In the genomic region with DNA sequence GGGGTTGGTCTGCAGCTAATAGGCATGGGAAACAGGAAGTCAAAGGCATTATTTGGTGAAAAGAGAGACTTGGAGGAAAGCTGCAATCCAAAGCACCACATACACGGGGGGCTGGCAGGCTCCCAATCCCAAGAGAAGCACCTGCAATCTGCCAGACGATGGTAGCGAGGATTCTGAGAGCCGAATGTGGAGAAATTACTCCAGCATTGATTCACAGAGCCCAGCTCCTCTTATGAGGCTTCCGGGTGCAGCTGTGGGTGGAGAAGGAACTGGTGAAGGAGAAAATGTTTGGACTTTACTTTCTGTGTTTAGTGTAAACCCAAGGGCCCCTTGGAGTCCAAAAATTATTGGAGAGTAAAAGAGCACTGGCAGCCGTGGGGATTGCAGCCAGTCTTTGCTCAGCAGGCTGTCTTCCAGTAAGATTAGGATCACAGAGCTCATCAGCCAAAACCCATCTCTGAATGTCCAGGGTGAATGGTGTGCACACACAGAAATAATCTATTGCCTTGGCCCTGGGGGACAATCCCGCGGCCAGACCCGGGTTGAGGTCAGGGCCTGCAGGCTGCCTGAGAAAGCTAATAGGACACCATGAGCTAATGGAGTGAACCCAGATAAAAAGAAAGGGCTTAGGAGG, we compare ENCODE assay signal across 20 cellular contexts.
DNase-seq lines count a peak whose midpoint lies in the region; ATAC-seq and TF ChIP-seq lines count a peak whose summit lies in the region.
"Had no signal": no experiment of that assay in that cellular context is flagged by ENCODE, and none has a peak within 500 bp of the region (broad histone marks: within the 10 kb centered on the region; RNA-seq: fewer than 3 reads in every experiment).

No MANE protein-coding gene starts in this region.

- intact Hi-C loops in left ventricle myocardium inferior (cut with micrococcal nuclease): no loop called here
- intact Hi-C loops in sciatic nerve (cut with DNase I): no loop called here

- ATAC-seq in sciatic nerve (peak; percentile 83), HG03442 (IDR thresholded peaks at IDR 0.05; ENCODE audit: unreplicated experiment) (no peak), GM19455 (IDR thresholded peaks at IDR 0.05; ENCODE audit: unreplicated experiment) (no peak)
- ATAC-seq: HCT116, Panc1 had no signal

- DNase-seq in GM03348 (ENCODE audit: low spot score) (peak; percentile 10), left ventricle myocardium inferior (peak; percentile 14), sciatic nerve (ENCODE audit: low spot score) (no peak), DMS153 treated with DMSO at 0.1 percent for 48 hours (lab: John Stamatoyannopoulos, UW; ENCODE audit: unreplicated experiment) (no peak)
- DNase-seq: Caco-2; CD4-positive, alpha-beta memory T cell; DMS 273 treated with DMSO at 0.1 percent for 48 hours; DND-41; Kasumi-1; NCI-H1436; NCI-H187 treated with DMSO at 0.1 percent for 48 hours; NCI-H510A; NCI-H748 treated with DMSO at 0.1 percent for 48 hours; SJCRH30 had no signal

- no peaks in the 10 kb centered on the region for H3K36me3 ChIP-seq in left ventricle myocardium inferior
- H3K36me3 ChIP-seq: BLaER1, SJCRH30 had no signal

- no peaks in the 10 kb centered on the region for H3K27me3 ChIP-seq in left ventricle myocardium inferior (ENCODE audit: low read depth)
- H3K27me3 ChIP-seq: BLaER1 had no signal

- no peaks in the 10 kb centered on the region for H3K9me3 ChIP-seq in left ventricle myocardium inferior (replicated peaks)
- H3K9me3 ChIP-seq: BLaER1, Caco-2, SJCRH30 had no signal

- no peaks in the 10 kb centered on the region for H3K4me1 ChIP-seq in left ventricle myocardium inferior
- H3K4me1 ChIP-seq: BLaER1, Caco-2, SJCRH30 had no signal

- H3K27ac ChIP-seq in C4-2B (peak overlapping the region; percentile 28; the same call in 1 of the 2 replicates), left ventricle myocardium inferior (replicated peaks) (no peak overlapping the region)
- H3K27ac ChIP-seq: BLaER1, SJCRH30 had no signal

- no peak overlapping the region for H3K4me3 ChIP-seq in left ventricle myocardium inferior
- H3K4me3 ChIP-seq: BLaER1, SJCRH30 had no signal

- TF ChIP-seq CTCF in C4-2B (conservative IDR thresholded peaks at IDR 0.05) (no peak), left ventricle myocardium inferior (IDR thresholded peaks at IDR 0.05; ENCODE audit: borderline replicate concordance) (no peak)

Comparison
In these comparisons a context has a peak if more than half of its experiments do, and no peak if none do; other contexts are left out.
1. DNase-seq: peak in GM03348 (single experiment) and left ventricle myocardium inferior (single experiment); none in sciatic nerve (single experiment) and DMS153 treated with DMSO at 0.1 percent for 48 hours (single experiment).